7 cellular contexts compared by ENCODE assay signal in genomic region chr12:6141731-6142367, GRCh38. TPM values are rescaled to one million over a fixed set of nuclear protein-coding genes. Genes with fewer than 3 reads are reported as not detected.
DNase-seq lines count a peak whose midpoint lies in the region; ATAC-seq and TF ChIP-seq lines count a peak whose summit lies in the region.
"Not testable (repeated sequence)": the region's sequence is repeated elsewhere in the genome, so short reads cannot be mapped to it uniquely, and the experiment has no call there.

No MANE protein-coding gene starts in this region.

- H3K36me3 ChIP-seq in HEK293 (ENCODE audit: control insufficient read depth in 2 of 2, insufficient read depth in 1 of 2, low read length in 2 of 2); colonic mucosa: not testable (repeated sequence)

- CTCF ChIA-PET in HEK293 (lab: Yijun Ruan, JAX), result not testable (repeated sequence)
- CTCF ChIA-PET in activated CD4-positive, alpha-beta T cell treated with anti-CD3 and anti-CD28 coated beads for 36 hours (lab: Charles Lee), result interaction anchor here (0.5 to 2.4 kb wide), 15 partner anchors 8 to 282 kb away, joined by 3 to 11 read pairs (median 4); no protein-coding TSS in a partner anchor
- CTCF ChIA-PET in activated naive CD4-positive, alpha-beta T cell treated with anti-CD3 and anti-CD28 coated beads, Interleukin-2, amount 10 ng/mL, durations not matched to agents 7 days and 5 days (lab: Charles Lee), result interaction anchor here (1.0 to 1.1 kb wide), 3 partner anchors 8 to 137 kb away, joined by 3 read pairs; no protein-coding TSS in a partner anchor

- not testable (repeated sequence) for H3K4me1 ChIP-seq in HEK293 (ENCODE audit: control insufficient read depth, insufficient read depth, low read length); colonic mucosa

- H3K4me3 ChIP-seq in HEK293 (ENCODE audit: low read depth, low read length); colonic mucosa: not testable (repeated sequence)

- not testable (repeated sequence) for H3K9me3 ChIP-seq in HEK293 (ENCODE audit: control insufficient read depth, insufficient read depth, low read depth, low read length); colonic mucosa

- DNase-seq in activated CD4-positive, alpha-beta T cell treated with anti-CD3 and anti-CD28 coated beads for 36 hours, result peak; percentile 45
- DNase-seq in activated naive CD4-positive, alpha-beta T cell treated with anti-CD3 and anti-CD28 coated beads, Interleukin-2, amount 10 ng/mL, durations not matched to agents 7 days and 5 days; colonic mucosa; natural killer cell treated with Interleukin-12 subunit alpha and Interleukin-12 subunit beta and Interleukin-15 and Interleukin-18, amount 100 ng/mL, for 72 hours (ENCODE audit: low spot score): not testable (repeated sequence)
- peak; percentile 49 for DNase-seq in islet precursor cell

- H3K36me3 Mint-ChIP-seq in activated CD4-positive, alpha-beta T cell treated with anti-CD3 and anti-CD28 coated beads for 36 hours (ENCODE audit: low read depth); natural killer cell treated with Interleukin-12 subunit alpha and Interleukin-12 subunit beta and Interleukin-15 and Interleukin-18, amount 100 ng/mL, for 72 hours: not testable (repeated sequence)
- peaks cover 22% of the 10 kb centered on the region for H3K36me3 Mint-ChIP-seq in activated naive CD4-positive, alpha-beta T cell treated with anti-CD3 and anti-CD28 coated beads, Interleukin-2, amount 10 ng/mL, durations not matched to agents 7 days and 5 days
- H3K36me3 Mint-ChIP-seq in stimulated activated memory B cell treated with anti-CD40 and anti-IgM and Interleukin-4, amounts not matched to agents 10 μg/mL and 1 μg/mL and 100 μg/mL, for 72 hours, result peaks cover 11% of the 10 kb centered on the region

- not testable (repeated sequence) for H3K4me3 Mint-ChIP-seq in activated CD4-positive, alpha-beta T cell treated with anti-CD3 and anti-CD28 coated beads for 36 hours; activated naive CD4-positive, alpha-beta T cell treated with anti-CD3 and anti-CD28 coated beads, Interleukin-2, amount 10 ng/mL, durations not matched to agents 7 days and 5 days; natural killer cell treated with Interleukin-12 subunit alpha and Interleukin-12 subunit beta and Interleukin-15 and Interleukin-18, amount 100 ng/mL, for 72 hours; stimulated activated memory B cell treated with anti-CD40 and anti-IgM and Interleukin-4, amounts not matched to agents 10 μg/mL and 1 μg/mL and 100 μg/mL, for 72 hours

- not testable (repeated sequence) for H3K27ac ChIP-seq in HEK293 (ENCODE audit: extremely low read depth, low read depth, low read length)
- peak overlapping the region; percentile 63 for H3K27ac ChIP-seq in colonic mucosa

- peaks cover 48% of the 10 kb centered on the region for H3K4me1 Mint-ChIP-seq in activated CD4-positive, alpha-beta T cell treated with anti-CD3 and anti-CD28 coated beads for 36 hours
- H3K4me1 Mint-ChIP-seq in activated naive CD4-positive, alpha-beta T cell treated with anti-CD3 and anti-CD28 coated beads, Interleukin-2, amount 10 ng/mL, durations not matched to agents 7 days and 5 days, result peaks cover 59% of the 10 kb centered on the region
- H3K4me1 Mint-ChIP-seq in natural killer cell treated with Interleukin-12 subunit alpha and Interleukin-12 subunit beta and Interleukin-15 and Interleukin-18, amount 100 ng/mL, for 72 hours (ENCODE audit: low read depth in 2 of 2), result peaks cover 21 to 24% of the 10 kb centered on the region in 2 donors
- peaks cover 37% of the 10 kb centered on the region for H3K4me1 Mint-ChIP-seq in stimulated activated memory B cell treated with anti-CD40 and anti-IgM and Interleukin-4, amounts not matched to agents 10 μg/mL and 1 μg/mL and 100 μg/mL, for 72 hours

- not testable (repeated sequence) for H3K9ac ChIP-seq in colonic mucosa (ENCODE audit: low read depth in 2 of 2, low read length in 2 of 2)

- POLR2A ChIA-PET in HEK293 (lab: Yijun Ruan, JAX), result interaction anchor here (1.2 kb wide), 1 partner anchor 49 kb away, joined by 4 read pairs; no protein-coding TSS in a partner anchor
- POLR2A ChIA-PET in activated CD4-positive, alpha-beta T cell treated with anti-CD3 and anti-CD28 coated beads for 36 hours (lab: Charles Lee), result interaction anchor here (0.7 to 1.0 kb wide), 2 partner anchors 9 to 26 kb away, joined by 3 read pairs; no protein-coding TSS in a partner anchor

- not testable (repeated sequence) for H3K27me3 Mint-ChIP-seq in activated CD4-positive, alpha-beta T cell treated with anti-CD3 and anti-CD28 coated beads for 36 hours; activated naive CD4-positive, alpha-beta T cell treated with anti-CD3 and anti-CD28 coated beads, Interleukin-2, amount 10 ng/mL, durations not matched to agents 7 days and 5 days; natural killer cell treated with Interleukin-12 subunit alpha and Interleukin-12 subunit beta and Interleukin-15 and Interleukin-18, amount 100 ng/mL, for 72 hours; stimulated activated memory B cell treated with anti-CD40 and anti-IgM and Interleukin-4, amounts not matched to agents 10 μg/mL and 1 μg/mL and 100 μg/mL, for 72 hours

- peak; percentile 81 for ATAC-seq in activated CD4-positive, alpha-beta T cell treated with anti-CD3 and anti-CD28 coated beads for 36 hours
- not testable (repeated sequence) for ATAC-seq in natural killer cell treated with Interleukin-12 subunit alpha and Interleukin-12 subunit beta and Interleukin-15 and Interleukin-18, amount 100 ng/mL, for 72 hours; stimulated activated memory B cell treated with anti-CD40 and anti-IgM and Interleukin-4, amounts not matched to agents 10 μg/mL and 1 μg/mL and 100 μg/mL, for 72 hours

- H3K9me3 Mint-ChIP-seq in activated CD4-positive, alpha-beta T cell treated with anti-CD3 and anti-CD28 coated beads for 36 hours (ENCODE audit: low read depth); activated naive CD4-positive, alpha-beta T cell treated with anti-CD3 and anti-CD28 coated beads, Interleukin-2, amount 10 ng/mL, durations not matched to agents 7 days and 5 days; natural killer cell treated with Interleukin-12 subunit alpha and Interleukin-12 subunit beta and Interleukin-15 and Interleukin-18, amount 100 ng/mL, for 72 hours; stimulated activated memory B cell treated with anti-CD40 and anti-IgM and Interleukin-4, amounts not matched to agents 10 μg/mL and 1 μg/mL and 100 μg/mL, for 72 hours: not testable (repeated sequence)

- not testable (repeated sequence) for H3K27me3 ChIP-seq in colonic mucosa

- H3K27ac Mint-ChIP-seq in activated CD4-positive, alpha-beta T cell treated with anti-CD3 and anti-CD28 coated beads for 36 hours, result peak overlapping the region; percentile 93
- H3K27ac Mint-ChIP-seq in activated naive CD4-positive, alpha-beta T cell treated with anti-CD3 and anti-CD28 coated beads, Interleukin-2, amount 10 ng/mL, durations not matched to agents 7 days and 5 days, result peak overlapping the region; percentile 96
- H3K27ac Mint-ChIP-seq in natural killer cell treated with Interleukin-12 subunit alpha and Interleukin-12 subunit beta and Interleukin-15 and Interleukin-18, amount 100 ng/mL, for 72 hours, result peak overlapping the region; percentile 67 to 77
- peak overlapping the region; percentile 83 for H3K27ac Mint-ChIP-seq in stimulated activated memory B cell treated with anti-CD40 and anti-IgM and Interleukin-4, amounts not matched to agents 10 μg/mL and 1 μg/mL and 100 μg/mL, for 72 hours

- TF ChIP-seq CTCF in HEK293 (tag by site-specific recombination; IDR thresholded peaks at IDR 0.05); colonic mucosa (IDR thresholded peaks at IDR 0.05): not testable (repeated sequence)

- intact Hi-C loops in activated CD4-positive, alpha-beta T cell treated with anti-CD3 and anti-CD28 coated beads for 36 hours (cut with DNase I, micrococcal nuclease), result loop anchor here in 1 of 2 experiments (1.0 kb wide), 1 partner anchor 25 kb away; no protein-coding TSS in a partner anchor
- intact Hi-C loops in colonic mucosa (cut with DNase I), result not testable (repeated sequence)

TF ChIP-seq in HEK293, 187 proteins besides CTCF, POLR2A, EP300 and RAD21:
- peak; percentile 36; the same call in 1 of the 2 replicates for TF ChIP-seq ZIC2 (tag by site-specific recombination; IDR thresholded peaks at IDR 0.05)

RNA-seq across cellular contexts. Expression of gene VWF, which starts 17.4 kb away (rescaled TPM):
- under 1 TPM in 1 of 2 experiments, not detected in 1; 0.07 TPM for total RNA-seq in activated CD4-positive, alpha-beta T cell treated with anti-CD3 and anti-CD28 coated beads for 36 hours
- 10 to 100 TPM; 20.9 to 63.2 TPM for total RNA-seq in colonic mucosa
- not detected for total RNA-seq in natural killer cell treated with Interleukin-12 subunit alpha and Interleukin-12 subunit beta and Interleukin-15 and Interleukin-18, amount 100 ng/mL, for 72 hours

RNA-seq across cellular contexts. Expression of gene CD9, which starts 58.4 kb away (rescaled TPM):
- 10 to 100 TPM; 11.5 to 12.8 TPM for total RNA-seq in activated CD4-positive, alpha-beta T cell treated with anti-CD3 and anti-CD28 coated beads for 36 hours
- 100 to 1,000 TPM; 589 to 665 TPM for total RNA-seq in colonic mucosa
- 1 to 10 TPM; 1.1 to 3.3 TPM for total RNA-seq in natural killer cell treated with Interleukin-12 subunit alpha and Interleukin-12 subunit beta and Interleukin-15 and Interleukin-18, amount 100 ng/mL, for 72 hours

Comparison
In these comparisons a context has a peak if more than half of its experiments do, and no peak if none do; other contexts are left out.
1. RNA of gene VWF, which starts 17.4 kb away (total RNA-seq): 20.9 to 63.2 TPM in colonic mucosa; 0.07 TPM in activated CD4-positive, alpha-beta T cell treated with anti-CD3 and anti-CD28 coated beads for 36 hours and not detected in natural killer cell treated with Interleukin-12 subunit alpha and Interleukin-12 subunit beta and Interleukin-15 and Interleukin-18, amount 100 ng/mL, for 72 hours; every median in the first group is over 10 times any median in the second.
2. RNA of gene CD9, which starts 58.4 kb away (total RNA-seq): 589 to 665 TPM in colonic mucosa; 11.5 to 12.8 TPM in activated CD4-positive, alpha-beta T cell treated with anti-CD3 and anti-CD28 coated beads for 36 hours and 1.1 to 3.3 TPM in natural killer cell treated with Interleukin-12 subunit alpha and Interleukin-12 subunit beta and Interleukin-15 and Interleukin-18, amount 100 ng/mL, for 72 hours; every median in the first group is over 10 times any median in the second.
3. Peak in every context shown above with its lines, with median percentiles within 50 percentile points of each other: H3K27ac Mint-ChIP-seq.